ENCODE assay signal across 12 cellular contexts in the genomic region with DNA sequence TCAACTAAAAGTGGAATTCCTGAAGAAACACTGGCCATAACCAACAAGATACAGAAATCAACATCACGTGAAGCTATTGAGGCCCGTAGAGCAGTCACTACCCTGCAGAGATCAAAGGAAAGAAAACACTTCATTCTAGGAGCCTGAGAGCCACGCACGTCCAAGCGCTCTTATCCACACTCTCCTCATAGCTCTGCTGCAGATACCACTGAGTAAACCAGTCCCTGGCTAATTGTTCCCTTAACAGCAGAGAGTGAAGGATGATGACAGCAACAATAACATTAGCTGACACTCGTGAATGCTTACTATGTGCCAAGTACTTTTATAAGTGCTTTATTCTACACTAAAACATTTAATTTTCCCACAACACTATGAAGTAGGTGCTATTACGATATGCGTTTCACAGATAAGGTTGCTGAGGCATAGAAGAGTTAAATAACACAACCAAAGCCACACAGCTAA.
A peak's percentile ranks its signal among the peaks of the same experiment; 100 is the strongest.
DNase-seq lines count a peak whose midpoint lies in the region; ATAC-seq, FAIRE-seq and TF ChIP-seq lines count a peak whose summit lies in the region.
"Had no signal": no experiment of that assay in that cellular context is flagged by ENCODE, and none has a peak within 500 bp of the region (broad histone marks: within the 10 kb centered on the region; RNA-seq: fewer than 3 reads in every experiment).

No MANE protein-coding gene starts in this region.

- ATAC-seq in Right ventricle myocardium superior (ENCODE audit: poor library complexity) (peak; percentile 92), left lung (peak; percentile 88), upper lobe of left lung (ENCODE audit: low FRiP score in 2 of 2) (peak; percentile 72 to 90)
- ATAC-seq in stimulated activated memory B cell treated with anti-CD40 and anti-IgM and Interleukin-4, amounts not matched to agents 10 μg/mL and 1 μg/mL and 100 μg/mL, for 72 hours, result no peak
- ATAC-seq: naive thymus-derived CD4-positive, alpha-beta T cell had no signal

- POLR2A ChIA-PET in OCI-LY7 (lab: Charles Lee), result interaction anchor here (0.6 to 0.9 kb wide), 3 partner anchors 11 to 340 kb away, joined by 3 read pairs; no protein-coding TSS in a partner anchor

- H4K20me1 ChIP-seq in astrocyte (ENCODE audit: insufficient read depth, low read length) (no peaks in the 10 kb centered on the region), OCI-LY7 (ENCODE audit: insufficient read depth, low read length) (no peaks in the 10 kb centered on the region)

- BruUV-seq in OCI-LY7 (replicated peaks; lab: Mats Ljungman, UMichigan), result no TSS peak

- no peaks in the 10 kb centered on the region for H3K36me3 Mint-ChIP-seq in astrocyte (ENCODE audit: low read depth, unreplicated experiment)
- no peaks in the 10 kb centered on the region for H3K36me3 Mint-ChIP-seq in stimulated activated memory B cell treated with anti-CD40 and anti-IgM and Interleukin-4, amounts not matched to agents 10 μg/mL and 1 μg/mL and 100 μg/mL, for 72 hours
- H3K36me3 Mint-ChIP-seq: IgD-negative memory B cell had no signal

- H2AFZ ChIP-seq in astrocyte (ENCODE audit: low read depth, low read length) (peak overlapping the region; percentile 46), OCI-LY7 (ENCODE audit: low read length) (no peak overlapping the region; the same call in 1 of the 2 replicates)

- TF ChIP-seq CTCF in right atrium auricular region (IDR thresholded peaks at IDR 0.05) (no peak), astrocyte (IDR thresholded peaks at IDR 0.05; ENCODE audit: insufficient read depth, low read depth, low read length) (no peak), left lung (IDR thresholded peaks at IDR 0.05) (no peak), upper lobe of left lung (IDR thresholded peaks at IDR 0.05) (no peak), OCI-LY7 (conservative IDR thresholded peaks at IDR 0.05; ENCODE audit: low read length) (no peak)

- H3K27ac ChIP-seq in right atrium auricular region (no peak overlapping the region), astrocyte (ENCODE audit: low read depth, low read length) (peak overlapping the region; percentile 86), left lung (peak overlapping the region; percentile 43 to 69), upper lobe of left lung (peak overlapping the region; percentile 32 to 64 (median 52)), OCI-LY7 (ENCODE audit: low read depth, low read length, poor library complexity, severe bottlenecking) (no peak overlapping the region)

- peak in 2 of 4 donors; percentile 16 to 48 for TF ChIP-seq EP300 in upper lobe of left lung (IDR thresholded peaks at IDR 0.05)

- DNase-seq in Right ventricle myocardium superior (no peak), right atrium auricular region (ENCODE audit: low spot score) (no peak), astrocyte (ENCODE audit: low read depth) (peak; percentile 78), left lung (peak in 1 of 2 donors; percentile 52), upper lobe of left lung (peak in 1 of 2 donors; percentile 59), OCI-LY7 (ENCODE audit: low spot score) (no peak), HCEC 1CT (no peak)
- DNase-seq: naive thymus-derived CD4-positive, alpha-beta T cell; NCI-H69 had no signal

- H3K4me2 ChIP-seq in astrocyte (ENCODE audit: low read length) (peak overlapping the region; percentile 77), OCI-LY7 (ENCODE audit: low read length) (no peak overlapping the region)

- no peaks in the 10 kb centered on the region for H3K9me2 ChIP-seq in OCI-LY7 (ENCODE audit: insufficient read depth, low read length)

- no peaks in the 10 kb centered on the region for H3K9me3 Mint-ChIP-seq in astrocyte (ENCODE audit: unreplicated experiment)
- no peaks in the 10 kb centered on the region for H3K9me3 Mint-ChIP-seq in stimulated activated memory B cell treated with anti-CD40 and anti-IgM and Interleukin-4, amounts not matched to agents 10 μg/mL and 1 μg/mL and 100 μg/mL, for 72 hours
- H3K9me3 Mint-ChIP-seq: IgD-negative memory B cell had no signal

- intact Hi-C loops in Right ventricle myocardium superior (cut with DNase I), result no loop called here
- intact Hi-C loops in left lung (cut with DNase I), result no loop called here
- intact Hi-C loops in OCI-LY7 (cut with micrococcal nuclease; ENCODE audit: unreplicated experiment), result no loop called here

- H3K4me1 ChIP-seq in right atrium auricular region, result peaks cover 0 to 16% of the 10 kb centered on the region in 2 donors
- H3K4me1 ChIP-seq in astrocyte (ENCODE audit: insufficient read depth, low read length), result peaks cover 35% of the 10 kb centered on the region
- H3K4me1 ChIP-seq in left lung, result peaks cover 0 to 17% of the 10 kb centered on the region in 2 donors
- H3K4me1 ChIP-seq in upper lobe of left lung, result peaks cover 0 to 19% (median 13%) of the 10 kb centered on the region in 4 donors
- H3K4me1 ChIP-seq in OCI-LY7 (ENCODE audit: insufficient read depth, low read length, poor library complexity, severe bottlenecking), result no peaks in the 10 kb centered on the region

- H3K4me3 ChIP-seq in right atrium auricular region (no peak overlapping the region), astrocyte (ENCODE audit: insufficient read depth, low read depth, low read length) (peak overlapping the region; percentile 33), left lung (no peak overlapping the region), upper lobe of left lung (no peak overlapping the region), OCI-LY7 (ENCODE audit: low read depth, low read length, poor library complexity, severe bottlenecking) (no peak overlapping the region)

- peak overlapping the region; percentile 70 for H3K27ac Mint-ChIP-seq in astrocyte (ENCODE audit: unreplicated experiment)
- H3K27ac Mint-ChIP-seq in stimulated activated memory B cell treated with anti-CD40 and anti-IgM and Interleukin-4, amounts not matched to agents 10 μg/mL and 1 μg/mL and 100 μg/mL, for 72 hours, result no peak overlapping the region
- H3K27ac Mint-ChIP-seq: B cell, IgD-negative memory B cell had no signal

- H3K36me3 ChIP-seq in right atrium auricular region (no peaks in the 10 kb centered on the region), astrocyte (ENCODE audit: insufficient read depth, low read length) (no peaks in the 10 kb centered on the region), left lung (no peaks in the 10 kb centered on the region), upper lobe of left lung (no peaks in the 10 kb centered on the region), OCI-LY7 (ENCODE audit: insufficient read depth, low read length) (no peaks in the 10 kb centered on the region)

- CTCF ChIA-PET in OCI-LY7 (lab: Charles Lee; ENCODE audit: unreplicated experiment), result no interaction called here

- no peaks in the 10 kb centered on the region for H3K27me3 ChIP-seq in right atrium auricular region
- H3K27me3 ChIP-seq in astrocyte (ENCODE audit: insufficient read depth, low read length), result no peaks in the 10 kb centered on the region
- no peaks in the 10 kb centered on the region for H3K27me3 ChIP-seq in left lung
- no peaks in the 10 kb centered on the region for H3K27me3 ChIP-seq in upper lobe of left lung

- H3K4me3 Mint-ChIP-seq in astrocyte (ENCODE audit: unreplicated experiment), result no peak overlapping the region
- H3K4me3 Mint-ChIP-seq in stimulated activated memory B cell treated with anti-CD40 and anti-IgM and Interleukin-4, amounts not matched to agents 10 μg/mL and 1 μg/mL and 100 μg/mL, for 72 hours, result no peak overlapping the region
- H3K4me3 Mint-ChIP-seq: B cell; IgD-negative memory B cell; naive thymus-derived CD4-positive, alpha-beta T cell had no signal

- H3K79me2 ChIP-seq in astrocyte (ENCODE audit: insufficient read depth, low read length) (no peaks in the 10 kb centered on the region), OCI-LY7 (ENCODE audit: insufficient read depth, low read depth, low read length) (no peaks in the 10 kb centered on the region)

- H3K9ac ChIP-seq in astrocyte (ENCODE audit: low read length), result peak overlapping the region; percentile 67

- TF ChIP-seq POLR2A in upper lobe of left lung (IDR thresholded peaks at IDR 0.05), result peak in 1 of 4 donors; percentile 17

- H3K27me3 Mint-ChIP-seq in astrocyte (ENCODE audit: low read depth, unreplicated experiment), result no peaks in the 10 kb centered on the region
- no peaks in the 10 kb centered on the region for H3K27me3 Mint-ChIP-seq in stimulated activated memory B cell treated with anti-CD40 and anti-IgM and Interleukin-4, amounts not matched to agents 10 μg/mL and 1 μg/mL and 100 μg/mL, for 72 hours
- H3K27me3 Mint-ChIP-seq: B cell; naive thymus-derived CD4-positive, alpha-beta T cell had no signal

- H3K9me3 ChIP-seq in right atrium auricular region, result no peaks in the 10 kb centered on the region
- H3K9me3 ChIP-seq in astrocyte (ENCODE audit: insufficient read depth, low read depth, low read length), result no peaks in the 10 kb centered on the region
- H3K9me3 ChIP-seq in left lung, result no peaks in the 10 kb centered on the region
- H3K9me3 ChIP-seq in upper lobe of left lung, result no peaks in the 10 kb centered on the region
- H3K9me3 ChIP-seq in OCI-LY7 (ENCODE audit: low read length), result no peaks in the 10 kb centered on the region

- H3K4me1 Mint-ChIP-seq in astrocyte (ENCODE audit: low read depth, unreplicated experiment), result peaks cover 45% of the 10 kb centered on the region
- no peaks in the 10 kb centered on the region for H3K4me1 Mint-ChIP-seq in stimulated activated memory B cell treated with anti-CD40 and anti-IgM and Interleukin-4, amounts not matched to agents 10 μg/mL and 1 μg/mL and 100 μg/mL, for 72 hours
- H3K4me1 Mint-ChIP-seq: B cell, IgD-negative memory B cell had no signal

- 56 to 63% methylated on average over 8 of the region's 8 CpGs for WGBS in upper lobe of left lung, 2 donors

- peak; percentile 39 for FAIRE-seq in astrocyte (lab: Jason Lieb, UNC)

Comparison
In these comparisons a context has a peak if more than half of its experiments do, and no peak if none do; other contexts are left out.
1. H3K27ac ChIP-seq: peak in astrocyte (single experiment), left lung (2 of 2) and upper lobe of left lung (4 of 4); none in right atrium auricular region (0 of 2) and OCI-LY7 (single experiment).